In the genomic region with DNA sequence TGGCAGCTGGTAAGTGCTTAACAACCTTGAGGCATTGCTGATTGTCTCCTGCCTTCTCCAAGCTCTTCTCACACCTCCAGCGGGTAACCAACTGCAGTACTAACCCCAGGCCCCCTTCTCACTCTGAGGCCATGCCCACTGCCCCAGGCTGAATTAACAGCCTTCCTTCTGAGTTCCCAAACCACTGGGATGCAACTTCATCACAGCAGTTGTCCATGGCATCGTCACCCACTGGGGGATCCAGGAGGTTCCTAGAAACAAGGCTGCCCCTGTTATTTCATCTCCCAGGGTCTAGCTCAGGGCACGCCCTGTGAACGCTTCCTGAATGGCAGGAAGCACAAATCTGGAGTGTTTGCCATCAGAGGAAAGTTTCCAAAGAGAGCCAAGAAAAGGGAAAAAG, we compare ENCODE assay signal across 18 cellular contexts. TPM values are rescaled to one million over a fixed set of nuclear protein-coding genes. Genes with fewer than 3 reads are reported as not detected.
DNase-seq lines count a peak whose midpoint lies in the region; ATAC-seq, FAIRE-seq and TF ChIP-seq lines count a peak whose summit lies in the region.
"Had no signal": no experiment of that assay in that cellular context is flagged by ENCODE, and none has a peak within 500 bp of the region (broad histone marks: within the 10 kb centered on the region; RNA-seq: fewer than 3 reads in every experiment).

No MANE protein-coding gene starts in this region.

- in situ Hi-C loops in KBM-7 (cut with MboI; ENCODE audit: low pct_unique_long_range_greater_than_20kb, low sequenced_read_pairs), result no loop called here

- no peak overlapping the region for H3K4me3 ChIP-seq in BLaER1 treated with 17β-estradiol and CSF1 and Interleukin-3, amounts not matched to agents 10 nM and 100 nM
- no peak overlapping the region for H3K4me3 ChIP-seq in kidney (ENCODE audit: low read length in 2 of 2)
- H3K4me3 ChIP-seq: A549 had no signal

- H3K27me3 Mint-ChIP-seq in IgD-negative memory B cell, result no peaks in the 10 kb centered on the region
- no peaks in the 10 kb centered on the region for H3K27me3 Mint-ChIP-seq in stimulated activated memory B cell treated with anti-CD40 and anti-IgM and Interleukin-4, amounts not matched to agents 10 μg/mL and 1 μg/mL and 100 μg/mL, for 72 hours

- H3K27ac ChIP-seq in BLaER1 treated with 17β-estradiol and CSF1 and Interleukin-3, amounts not matched to agents 10 nM and 100 nM, result peak overlapping the region in 8 of 11 experiments; percentile 15 to 77 (median 67); a peak in 15 of 22 replicates
- no peak overlapping the region for H3K27ac ChIP-seq in kidney (ENCODE audit: low read depth in 2 of 2, low read length in 2 of 2)
- H3K27ac ChIP-seq: A549 had no signal

- H4K20me1 ChIP-seq in BLaER1 treated with 17β-estradiol and CSF1 and Interleukin-3, amounts not matched to agents 10 nM and 100 nM, result peaks cover 0 to 42% (median 0%) of the 10 kb centered on the region in 11 experiments; a peak in 6 of 22 replicates

- H3K36me3 Mint-ChIP-seq in IgD-negative memory B cell, result peaks cover 1% of the 10 kb centered on the region
- peaks cover 48% of the 10 kb centered on the region for H3K36me3 Mint-ChIP-seq in stimulated activated memory B cell treated with anti-CD40 and anti-IgM and Interleukin-4, amounts not matched to agents 10 μg/mL and 1 μg/mL and 100 μg/mL, for 72 hours

- H3K27ac Mint-ChIP-seq in IgD-negative memory B cell, result peak overlapping the region in 2 of 3 donors; percentile 80 to 97
- H3K27ac Mint-ChIP-seq in stimulated activated memory B cell treated with anti-CD40 and anti-IgM and Interleukin-4, amounts not matched to agents 10 μg/mL and 1 μg/mL and 100 μg/mL, for 72 hours, result peak overlapping the region; percentile 79

- H3K9me3 Mint-ChIP-seq in IgD-negative memory B cell, result no peaks in the 10 kb centered on the region
- H3K9me3 Mint-ChIP-seq in stimulated activated memory B cell treated with anti-CD40 and anti-IgM and Interleukin-4, amounts not matched to agents 10 μg/mL and 1 μg/mL and 100 μg/mL, for 72 hours, result no peaks in the 10 kb centered on the region

- peaks cover 49 to 99% (median 90%) of the 10 kb centered on the region in 11 experiments for H3K36me3 ChIP-seq in BLaER1 treated with 17β-estradiol and CSF1 and Interleukin-3, amounts not matched to agents 10 nM and 100 nM
- H3K36me3 ChIP-seq in kidney (ENCODE audit: control insufficient read depth in 1 of 2, insufficient read depth in 2 of 2, low read length in 2 of 2), result no peaks in the 10 kb centered on the region

- FAIRE-seq in kidney (lab: Jason Lieb, UNC), result no peak

- H3K4me2 ChIP-seq in BLaER1 treated with 17β-estradiol and CSF1 and Interleukin-3, amounts not matched to agents 10 nM and 100 nM, result peak overlapping the region; percentile 8 to 98 (median 58); a peak in 21 of 22 replicates
- H3K4me2 ChIP-seq: A549 had no signal

- H3K9ac ChIP-seq in BLaER1 treated with 17β-estradiol and CSF1 and Interleukin-3, amounts not matched to agents 10 nM and 100 nM, result peak overlapping the region in 2 of 11 experiments; percentile 21 to 54; a peak in 1 of 22 replicates
- no peak overlapping the region for H3K9ac ChIP-seq in kidney (ENCODE audit: low read length in 2 of 2)

- intact Hi-C loops in kidney (cut with DNase I), result no loop called here

- H3K4me1 Mint-ChIP-seq in IgD-negative memory B cell, result peaks cover 14 to 23% (median 16%) of the 10 kb centered on the region in 3 donors
- H3K4me1 Mint-ChIP-seq in stimulated activated memory B cell treated with anti-CD40 and anti-IgM and Interleukin-4, amounts not matched to agents 10 μg/mL and 1 μg/mL and 100 μg/mL, for 72 hours, result peaks cover 49% of the 10 kb centered on the region

- TF ChIP-seq CTCF in kidney (IDR thresholded peaks at IDR 0.05; ENCODE audit: borderline replicate concordance, extremely low read depth, insufficient read depth), result no peak

- peaks cover 33 to 100% (median 93%) of the 10 kb centered on the region in 10 experiments for H3K4me1 ChIP-seq in BLaER1 treated with 17β-estradiol and CSF1 and Interleukin-3, amounts not matched to agents 10 nM and 100 nM
- peaks cover 3% of the 10 kb centered on the region in 2 donors for H3K4me1 ChIP-seq in kidney (ENCODE audit: control insufficient read depth in 1 of 2, insufficient read depth in 1 of 2, low read depth in 1 of 2, low read length in 2 of 2)

- H3K9me3 ChIP-seq in BLaER1 treated with 17β-estradiol and CSF1 and Interleukin-3, amounts not matched to agents 10 nM and 100 nM (replicated peaks in 1 of 11), result no peaks in the 10 kb centered on the region
- no peaks in the 10 kb centered on the region for H3K9me3 ChIP-seq in kidney (ENCODE audit: control insufficient read depth in 1 of 2, low read length in 2 of 2)
- H3K9me3 ChIP-seq: A549 had no signal

- DNase-seq in kidney (peak; percentile 40), KBM-7 (no peak), dedifferentiated amniotic fluid mesenchymal stem cell (ENCODE audit: extremely low spot score) (no peak)
- DNase-seq: C1 segment of cervical spinal cord; DMS153; GF-D8; GOT3; KG1; NCI-H1105 treated with DMSO at 0.1 percent for 48 hours; NCI-H1694 treated with DMSO at 0.1 percent for 48 hours; NCI-H748 treated with DMSO at 0.1 percent for 48 hours; NK-92 treated with Interleukin-12 subunit alpha and Interleukin-12 subunit beta, amount 100 ng/mL, for 24 hours; Right ventricle myocardium superior had no signal

- ATAC-seq in stimulated activated memory B cell treated with anti-CD40 and anti-IgM and Interleukin-4, amounts not matched to agents 10 μg/mL and 1 μg/mL and 100 μg/mL, for 72 hours, result no peak
- ATAC-seq in GM21515 (IDR thresholded peaks at IDR 0.05; ENCODE audit: unreplicated experiment), result no peak
- ATAC-seq: A549 had no signal

- H3K4me3 Mint-ChIP-seq in IgD-negative memory B cell, result peak overlapping the region in 1 of 4 donors; percentile 26
- no peak overlapping the region for H3K4me3 Mint-ChIP-seq in stimulated activated memory B cell treated with anti-CD40 and anti-IgM and Interleukin-4, amounts not matched to agents 10 μg/mL and 1 μg/mL and 100 μg/mL, for 72 hours

- no peaks in the 10 kb centered on the region for H3K27me3 ChIP-seq in BLaER1 treated with 17β-estradiol and CSF1 and Interleukin-3, amounts not matched to agents 10 nM and 100 nM

RNA-seq across cellular contexts. Expression of a gene that starts 58.0 kb away (rescaled TPM):
- polyA plus RNA-seq in IgD-negative memory B cell (8.8 TPM), kidney (ENCODE audit: insufficient read depth, low read depth, low replicate concordance) (0.54 TPM)
- total RNA-seq in kidney, result 18.5 TPM

Comparison
In these comparisons a context has a peak if more than half of its experiments do, and no peak if none do; other contexts are left out.
1. H3K27ac ChIP-seq: peak in BLaER1 treated with 17β-estradiol and CSF1 and Interleukin-3, amounts not matched to agents 10 nM and 100 nM (8 of 11); none in kidney (0 of 2).